Comparison of ENCODE assay signal across 12 cellular contexts in genomic region chr1:154809436-154810413, GRCh38.
DNase-seq lines count a peak whose midpoint lies in the region; ATAC-seq, FAIRE-seq and TF ChIP-seq lines count a peak whose summit lies in the region.
"Had no signal": no experiment of that assay in that cellular context is flagged by ENCODE, and none has a peak within 500 bp of the region (broad histone marks: within the 10 kb centered on the region; RNA-seq: fewer than 3 reads in every experiment).

No MANE protein-coding gene starts in this region.

- no peaks in the 10 kb centered on the region for H3K9me2 ChIP-seq in GM23248 (ENCODE audit: insufficient read depth)

- peaks cover 9% of the 10 kb centered on the region for H3K4me1 Mint-ChIP-seq in activated T-helper 17 cell treated with anti-CD3 and anti-CD28 coated beads, Interleukin-2, amount 50 U/mL, for 72 hours

- H4K20me1 ChIP-seq in GM23248 (ENCODE audit: insufficient read depth): no peaks in the 10 kb centered on the region

- H3K4me3 Mint-ChIP-seq in activated T-helper 17 cell treated with anti-CD3 and anti-CD28 coated beads, Interleukin-2, amount 50 U/mL, for 72 hours: no peak overlapping the region

- no peaks in the 10 kb centered on the region for H3K79me2 ChIP-seq in GM23248 (ENCODE audit: insufficient read depth)

- TF ChIP-seq RAD21 in A549 (conservative IDR thresholded peaks at IDR 0.05 in 1 of 2, IDR thresholded peaks at IDR 0.05 in 1 of 2): no peak

- FAIRE-seq in A549 (lab: Jason Lieb, UNC): no peak
- FAIRE-seq: frontal cortex had no signal

- peaks cover 31% of the 10 kb centered on the region for H3K27me3 ChIP-seq in GM23248 (replicated peaks; ENCODE audit: insufficient read depth)

- DNase-seq in A549 (ENCODE audit: low read depth in 1 of 2, low spot score in 1 of 2) (peak in 1 of 2 experiments; percentile 38), GM23248 (peak; percentile 77), kidney tubule cell (ENCODE audit: low spot score) (peak; percentile 69), cerebellum (ENCODE audit: low spot score) (no peak), iPS-NIHi11 (ENCODE audit: low spot score) (no peak)
- DNase-seq: GOT3, NCI-H1105 treated with DMSO at 0.1 percent for 48 hours had no signal

- in situ Hi-C loops in GM23248 (cut with MboI): no loop called here

- TF ChIP-seq POLR2A in A549 (IDR thresholded peaks at IDR 0.05; ENCODE audit: low read length): no peak

- POLR2A ChIA-PET in A549 (lab: Yijun Ruan, JAX): interaction anchor here (1.2 kb wide), 1 partner anchor 9 kb away, joined by 3 read pairs; no protein-coding TSS in a partner anchor

- H2AFZ ChIP-seq in GM23248: no peak overlapping the region

- H3K4me2 ChIP-seq in A549: no peak overlapping the region
- H3K4me2 ChIP-seq in GM23248 (ENCODE audit: unreplicated experiment): no peak overlapping the region
- H3K4me2 ChIP-seq: smooth muscle cell had no signal

- H3K27me3 Mint-ChIP-seq in activated T-helper 17 cell treated with anti-CD3 and anti-CD28 coated beads, Interleukin-2, amount 50 U/mL, for 72 hours: peaks cover 25% of the 10 kb centered on the region

- TF ChIP-seq CTCF in A549 (IDR thresholded peaks at IDR 0.05): no peak

- peak overlapping the region; percentile 31 for H3K27ac Mint-ChIP-seq in activated T-helper 17 cell treated with anti-CD3 and anti-CD28 coated beads, Interleukin-2, amount 50 U/mL, for 72 hours

- ATAC-seq in A549: peak; percentile 54 to 75; a peak in 5 of 6 replicates
- ATAC-seq in activated T-helper 17 cell treated with anti-CD3 and anti-CD28 coated beads, Interleukin-2, amount 50 U/mL, for 72 hours (replicated peaks): peak; percentile 59
- no peak for ATAC-seq in HG03095 (IDR thresholded peaks at IDR 0.05; ENCODE audit: unreplicated experiment)
- no peak for ATAC-seq in HG02981 (IDR thresholded peaks at IDR 0.05; ENCODE audit: unreplicated experiment)

- H3K9me3 ChIP-seq in A549 (no peaks in the 10 kb centered on the region), GM23248 (ENCODE audit: low read depth) (no peaks in the 10 kb centered on the region)

- WGBS in A549 (ENCODE audit: missing lambda C conversion rate): 47% methylated on average over 7 of the region's 7 CpGs
- 28 to 32% methylated on average over 7 of the region's 7 CpGs for WGBS in GM23248 (ENCODE audit: low coverage in 1 of 2, low lambda C conversion rate in 2 of 2, missing lambda C conversion rate in 2 of 2), 2 experiments

- CTCF ChIA-PET in A549 (lab: Yijun Ruan, JAX): interaction anchor here (0.8 to 1.3 kb wide), 4 partner anchors 7 to 40 kb away, joined by 3 read pairs; no protein-coding TSS in a partner anchor

- H3K27ac ChIP-seq in A549: no peak overlapping the region
- H3K27ac ChIP-seq in GM23248: no peak overlapping the region

- H3K9ac ChIP-seq in GM23248: no peak overlapping the region

- H3K9me3 Mint-ChIP-seq in activated T-helper 17 cell treated with anti-CD3 and anti-CD28 coated beads, Interleukin-2, amount 50 U/mL, for 72 hours: no peaks in the 10 kb centered on the region

- TF ChIP-seq EP300 in A549 (IDR thresholded peaks at IDR 0.05): no peak

- H3K36me3 ChIP-seq in GM23248 (ENCODE audit: low read depth): no peaks in the 10 kb centered on the region

- no peaks in the 10 kb centered on the region; the same call in 2 of the 3 replicates for H3K4me1 ChIP-seq in A549
- H3K4me1 ChIP-seq in GM23248 (ENCODE audit: insufficient read depth): no peaks in the 10 kb centered on the region

- no peaks in the 10 kb centered on the region for H3F3A ChIP-seq in GM23248 (ENCODE audit: insufficient read depth)

- H3K36me3 Mint-ChIP-seq in activated T-helper 17 cell treated with anti-CD3 and anti-CD28 coated beads, Interleukin-2, amount 50 U/mL, for 72 hours (ENCODE audit: low read depth): no peaks in the 10 kb centered on the region

- no peak overlapping the region for H3K4me3 ChIP-seq in A549
- H3K4me3 ChIP-seq in GM23248: no peak overlapping the region
- H3K4me3 ChIP-seq: smooth muscle cell had no signal

TF ChIP-seq in A549, 52 proteins besides CTCF, POLR2A, EP300 and RAD21:
- TF ChIP-seq RFX5 (IDR thresholded peaks at IDR 0.05): no peak
- no peak for TF ChIP-seq HOXB13 (CRISPR knock-in tag; IDR thresholded peaks at IDR 0.05; ENCODE audit: low read depth)
- no peak for TF ChIP-seq SREBF2 (IDR thresholded peaks at IDR 0.05)
- no peak for TF ChIP-seq USF2 (IDR thresholded peaks at IDR 0.05)
- TF ChIP-seq JUN (IDR thresholded peaks at IDR 0.05): no peak
- no peak for TF ChIP-seq PBX3 (IDR thresholded peaks at IDR 0.05)
- TF ChIP-seq KDM5A (IDR thresholded peaks at IDR 0.05): no peak
- no peak for TF ChIP-seq ATOH8 (CRISPR knock-in tag; IDR thresholded peaks at IDR 0.05; ENCODE audit: low read depth)
- TF ChIP-seq MYC (IDR thresholded peaks at IDR 0.05; ENCODE audit: borderline replicate concordance, low read length): no peak
- TF ChIP-seq CBX2 (IDR thresholded peaks at IDR 0.05; ENCODE audit: borderline replicate concordance, low read depth): no peak
- no peak for TF ChIP-seq ESRRA (IDR thresholded peaks at IDR 0.05; ENCODE audit: borderline replicate concordance, low read length)
- TF ChIP-seq MAX (IDR thresholded peaks at IDR 0.05): no peak
TF ChIP-seq in A549: peak in this region for 0.

Comparison
In these comparisons a context has a peak if more than half of its experiments do, and no peak if none do; other contexts are left out.
1. ATAC-seq: peak in A549 (2 of 2) and activated T-helper 17 cell treated with anti-CD3 and anti-CD28 coated beads, Interleukin-2, amount 50 U/mL, for 72 hours (single experiment); none in HG03095 (single experiment) and HG02981 (single experiment).
2. DNase-seq: peak in GM23248 (single experiment) and kidney tubule cell (single experiment); none in cerebellum (single experiment) and iPS-NIHi11 (single experiment).